In the genomic region with DNA sequence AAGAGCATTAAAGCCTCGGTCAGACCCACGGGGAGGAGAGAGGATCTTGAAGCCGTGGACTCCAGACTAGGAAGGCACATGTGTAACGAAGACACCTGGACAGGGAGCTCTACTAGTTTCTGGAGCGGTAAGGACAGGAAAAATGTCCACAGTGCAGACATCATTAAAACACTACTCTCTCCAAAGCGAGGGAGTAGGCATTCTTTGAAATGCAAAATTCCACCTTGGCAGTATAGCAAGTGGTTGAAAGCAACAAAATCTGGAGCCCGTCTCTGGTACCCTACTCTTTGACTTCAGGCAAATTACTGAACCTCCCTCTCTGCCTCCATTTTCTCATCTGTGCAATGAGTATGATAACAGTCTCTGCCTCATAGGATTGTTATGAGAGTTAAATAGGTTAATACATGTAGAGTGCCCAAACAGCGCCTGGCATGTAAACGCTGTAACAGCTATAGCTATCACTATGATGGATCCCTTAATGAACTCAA, we compare ENCODE assay signal across 8 cellular contexts. TPM values are rescaled to one million over a fixed set of nuclear protein-coding genes. Genes with fewer than 3 reads are reported as not detected.
DNase-seq lines count a peak whose midpoint lies in the region; ATAC-seq and TF ChIP-seq lines count a peak whose summit lies in the region.

No MANE protein-coding gene starts in this region.

- H4K20me1 ChIP-seq in SU-DHL-6 (ENCODE audit: low read depth, low read length) = no peaks in the 10 kb centered on the region

- H3K4me2 ChIP-seq in SU-DHL-6 (ENCODE audit: low read depth, low read length, poor library complexity, severe bottlenecking) = peak overlapping the region; percentile 48

- no peaks in the 10 kb centered on the region for H3K36me3 ChIP-seq in SU-DHL-6 (ENCODE audit: low read length)
- H3K36me3 ChIP-seq in gastroesophageal sphincter = no peaks in the 10 kb centered on the region
- H3K36me3 ChIP-seq in rectal smooth muscle tissue (ENCODE audit: control insufficient read depth, insufficient read depth, low read length) = no peaks in the 10 kb centered on the region

- peak overlapping the region; percentile 27 for H3K9ac ChIP-seq in SU-DHL-6 (ENCODE audit: low read length)
- no peak overlapping the region for H3K9ac ChIP-seq in rectal smooth muscle tissue (ENCODE audit: low read length)

- H3K4me1 ChIP-seq in gastroesophageal sphincter (peaks cover 0 to 17% (median 9%) of the 10 kb centered on the region in 3 donors), rectal smooth muscle tissue (ENCODE audit: control insufficient read depth, insufficient read depth, low read length) (no peaks in the 10 kb centered on the region)

- TF ChIP-seq CTCF in GM12865 (IDR thresholded peaks at IDR 0.05; ENCODE audit: insufficient read depth, low read depth, low read length, missing control alignments) (no peak), SU-DHL-6 (IDR thresholded peaks at IDR 0.05; ENCODE audit: insufficient read depth, low read length, poor library complexity, severe bottlenecking) (no peak), gastroesophageal sphincter (IDR thresholded peaks at IDR 0.05) (no peak)

- no peak overlapping the region for H3K27ac ChIP-seq in SU-DHL-6 (ENCODE audit: low read depth, low read length)
- no peak overlapping the region for H3K27ac ChIP-seq in gastroesophageal sphincter
- H3K27ac ChIP-seq in rectal smooth muscle tissue (ENCODE audit: low read depth, low read length) = no peak overlapping the region

- no peaks in the 10 kb centered on the region for H3K9me2 ChIP-seq in SU-DHL-6 (replicated peaks; ENCODE audit: insufficient read depth, low read length)

- ATAC-seq in gastroesophageal sphincter (peak; percentile 37), HG03520 (IDR thresholded peaks at IDR 0.05; ENCODE audit: unreplicated experiment) (no peak), HG02642 (IDR thresholded peaks at IDR 0.05; ENCODE audit: poor library complexity, unreplicated experiment) (no peak)

- H3K9me3 ChIP-seq in SU-DHL-6 (ENCODE audit: insufficient read depth, low read length) = no peaks in the 10 kb centered on the region
- H3K9me3 ChIP-seq in gastroesophageal sphincter = no peaks in the 10 kb centered on the region

- H3K4me3 ChIP-seq in GM12865 (ENCODE audit: low read depth, low read length) = peak overlapping the region; percentile 57
- H3K4me3 ChIP-seq in SU-DHL-6 (ENCODE audit: insufficient read depth, low read length, poor library complexity, severe bottlenecking) = peak overlapping the region; percentile 26
- H3K4me3 ChIP-seq in gastroesophageal sphincter = peak overlapping the region in 1 of 2 donors; percentile 46
- H3K4me3 ChIP-seq in rectal smooth muscle tissue (ENCODE audit: low read length) = peak overlapping the region; percentile 60

- DNase-seq in GM12865 (ENCODE audit: low read depth) = no peak
- no peak for DNase-seq in hypothalamus (lab: John Stamatoyannopoulos, UW)
- DNase-seq in mucosa of gallbladder (ENCODE audit: low spot score) = no peak

- 9 to 50% methylated on average over 2 to 5 of the region's 9 CpGs for WGBS in gastroesophageal sphincter (ENCODE audit: low coverage in 1 of 2), 2 donors

- H3K27me3 ChIP-seq in SU-DHL-6 (ENCODE audit: low read length) (no peaks in the 10 kb centered on the region), gastroesophageal sphincter (peaks cover 33% of the 10 kb centered on the region), rectal smooth muscle tissue (ENCODE audit: control insufficient read depth, insufficient read depth, low read length) (peaks cover 4% of the 10 kb centered on the region)

- H3F3A ChIP-seq in SU-DHL-6 (ENCODE audit: insufficient read depth) = peaks cover 19% of the 10 kb centered on the region

- TF ChIP-seq EP300 in gastroesophageal sphincter (IDR thresholded peaks at IDR 0.05) = no peak

- peak overlapping the region; percentile 66 for H2AFZ ChIP-seq in SU-DHL-6 (ENCODE audit: low read depth, low read length, severe bottlenecking)

- TF ChIP-seq POLR2A in gastroesophageal sphincter (IDR thresholded peaks at IDR 0.05) = no peak

- no peaks in the 10 kb centered on the region for H3K79me2 ChIP-seq in SU-DHL-6 (ENCODE audit: insufficient read depth, low read length)

RNA-seq across cellular contexts. Expression of gene CRIP3, which starts 0.4 kb away (rescaled TPM):
- total RNA-seq in gastroesophageal sphincter = not detected
- total RNA-seq in mucosa of gallbladder = 7.3 TPM

RNA-seq across cellular contexts. Expression of gene SLC22A7, which starts 11.0 kb away (rescaled TPM):
- not detected for total RNA-seq in gastroesophageal sphincter
- total RNA-seq in mucosa of gallbladder = 0.37 TPM
